17 cellular contexts compared by ENCODE assay signal in genomic region chr14:58535084-58535483, GRCh38.
DNase-seq lines count a peak whose midpoint lies in the region; ATAC-seq and TF ChIP-seq lines count a peak whose summit lies in the region.
"Had no signal": no experiment of that assay in that cellular context is flagged by ENCODE, and none has a peak within 500 bp of the region (broad histone marks: within the 10 kb centered on the region; RNA-seq: fewer than 3 reads in every experiment).

No MANE protein-coding gene starts in this region.

- intact Hi-C loops in adrenal gland (cut with DNase I) (no loop called here), thyroid gland (cut with DNase I) (no loop called here), ovary (cut with DNase I) (no loop called here)

- no peaks in the 10 kb centered on the region for H3K9me3 Mint-ChIP-seq in activated T-cell treated with anti-CD3 and anti-CD28 coated beads, Interleukin-2, amount 50 U/mL, for 72 hours
- H3K9me3 Mint-ChIP-seq: activated T-cell treated with anti-CD3 and anti-CD28 coated beads, Interleukin-2, amount 50 U/mL, for 4 hours had no signal

- TF ChIP-seq EP300 in ovary (IDR thresholded peaks at IDR 0.05): no peak

- TF ChIP-seq POLR2A in adrenal gland (IDR thresholded peaks at IDR 0.05): no peak
- TF ChIP-seq POLR2A in thyroid gland (IDR thresholded peaks at IDR 0.05): no peak
- TF ChIP-seq POLR2A in ovary (IDR thresholded peaks at IDR 0.05): no peak

- peak overlapping the region in 3 of 5 donors; percentile 4 to 82 (median 43) for H3K27ac ChIP-seq in adrenal gland
- peak overlapping the region; percentile 8 to 56 for H3K27ac ChIP-seq in right atrium auricular region
- peak overlapping the region in 2 of 3 donors; percentile 12 to 24 for H3K27ac ChIP-seq in thyroid gland
- H3K27ac ChIP-seq in ovary: peak overlapping the region in 1 of 2 donors; percentile 31
- H3K27ac ChIP-seq: tibial nerve had no signal

- H3K4me3 Mint-ChIP-seq in activated T-cell treated with anti-CD3 and anti-CD28 coated beads, Interleukin-2, amount 50 U/mL, for 72 hours: no peak overlapping the region
- H3K4me3 Mint-ChIP-seq: activated CD4-positive, alpha-beta T cell treated with anti-CD3 and anti-CD28 coated beads for 36 hours; activated T-cell treated with anti-CD3 and anti-CD28 coated beads, Interleukin-2, amount 50 U/mL, for 4 hours; brain; T-cell had no signal

- 48 to 57% (median 52%) methylated on average over 1 of the region's 1 CpG for WGBS in adrenal gland, 4 donors
- WGBS in thyroid gland, 2 donors: 69% methylated on average over 1 of the region's 1 CpG
- 4 to 29% (median 4%) methylated on average over 1 of the region's 1 CpG for WGBS in ovary, 3 donors

- no peak for DNase-seq in activated T-cell treated with anti-CD3 and anti-CD28 coated beads, Interleukin-2, amount 50 U/mL, for 72 hours
- no peak for DNase-seq in activated T-cell treated with anti-CD3 and anti-CD28 coated beads, Interleukin-2, amount 50 U/mL, for 48 hours
- no peak for DNase-seq in adrenal gland
- no peak for DNase-seq in right atrium auricular region (ENCODE audit: low spot score)
- no peak for DNase-seq in thyroid gland
- no peak for DNase-seq in ovary
- DNase-seq: activated CD4-positive, alpha-beta T cell treated with anti-CD3 and anti-CD28 coated beads for 36 hours; activated T-cell treated with anti-CD3 and anti-CD28 coated beads, Interleukin-2, amount 50 U/mL, for 4 hours; head of caudate nucleus; MG63; NCI-H2171 treated with DMSO at 0.1 percent for 48 hours; T-cell had no signal

- H3K4me1 ChIP-seq in adrenal gland (replicated peaks in 1 of 2): peaks cover 9 to 33% of the 10 kb centered on the region in 2 donors
- peaks cover 0 to 26% of the 10 kb centered on the region in 2 donors for H3K4me1 ChIP-seq in right atrium auricular region
- H3K4me1 ChIP-seq in thyroid gland: peaks cover 8% of the 10 kb centered on the region in 2 donors
- peaks cover 4% of the 10 kb centered on the region for H3K4me1 ChIP-seq in ovary (ENCODE audit: insufficient read depth)

- peak overlapping the region; percentile 5 for H3K27ac Mint-ChIP-seq in activated T-cell treated with anti-CD3 and anti-CD28 coated beads, Interleukin-2, amount 50 U/mL, for 72 hours
- H3K27ac Mint-ChIP-seq: activated CD4-positive, alpha-beta T cell treated with anti-CD3 and anti-CD28 coated beads for 36 hours had no signal

- ATAC-seq in activated T-cell treated with anti-CD3 and anti-CD28 coated beads, Interleukin-2, amount 50 U/mL, for 72 hours (replicated peaks in 1 of 2): no peak
- no peak for ATAC-seq in GM19324 (IDR thresholded peaks at IDR 0.05; ENCODE audit: low FRiP score, unreplicated experiment)
- no peak for ATAC-seq in HG03439 (IDR thresholded peaks at IDR 0.05; ENCODE audit: unreplicated experiment)
- ATAC-seq: activated CD4-positive, alpha-beta T cell treated with anti-CD3 and anti-CD28 coated beads for 36 hours; activated T-cell treated with anti-CD3 and anti-CD28 coated beads, Interleukin-2, amount 50 U/mL, for 4 hours; HCT116; T-cell had no signal

- H3K27me3 Mint-ChIP-seq in activated T-cell treated with anti-CD3 and anti-CD28 coated beads, Interleukin-2, amount 50 U/mL, for 72 hours (ENCODE audit: low read depth): no peaks in the 10 kb centered on the region
- H3K27me3 Mint-ChIP-seq: activated CD4-positive, alpha-beta T cell treated with anti-CD3 and anti-CD28 coated beads for 36 hours; brain; T-cell had no signal

- peaks cover 5% of the 10 kb centered on the region for H3K4me1 Mint-ChIP-seq in activated T-cell treated with anti-CD3 and anti-CD28 coated beads, Interleukin-2, amount 50 U/mL, for 72 hours (ENCODE audit: low read depth)
- H3K4me1 Mint-ChIP-seq: activated CD4-positive, alpha-beta T cell treated with anti-CD3 and anti-CD28 coated beads for 36 hours had no signal

- H3K9me3 ChIP-seq in adrenal gland (replicated peaks in 1 of 3) (no peaks in the 10 kb centered on the region), right atrium auricular region (no peaks in the 10 kb centered on the region), thyroid gland (no peaks in the 10 kb centered on the region), ovary (no peaks in the 10 kb centered on the region)
- H3K9me3 ChIP-seq: MG63 had no signal

- no peak for TF ChIP-seq CTCF in adrenal gland (IDR thresholded peaks at IDR 0.05)
- no peak for TF ChIP-seq CTCF in right atrium auricular region (IDR thresholded peaks at IDR 0.05)
- no peak for TF ChIP-seq CTCF in thyroid gland (IDR thresholded peaks at IDR 0.05)
- no peak for TF ChIP-seq CTCF in ovary (IDR thresholded peaks at IDR 0.05)

- H3K4me3 ChIP-seq in adrenal gland: no peak overlapping the region
- no peak overlapping the region for H3K4me3 ChIP-seq in right atrium auricular region
- H3K4me3 ChIP-seq in thyroid gland (replicated peaks in 1 of 3): no peak overlapping the region
- H3K4me3 ChIP-seq in ovary: no peak overlapping the region
- H3K4me3 ChIP-seq: MG63, tibial nerve had no signal

- peaks cover 0 to 4% of the 10 kb centered on the region in 2 donors for H3K36me3 Mint-ChIP-seq in activated T-cell treated with anti-CD3 and anti-CD28 coated beads, Interleukin-2, amount 50 U/mL, for 72 hours (ENCODE audit: insufficient read depth in 2 of 2)

- no peaks in the 10 kb centered on the region for H3K27me3 ChIP-seq in adrenal gland
- H3K27me3 ChIP-seq in right atrium auricular region: no peaks in the 10 kb centered on the region
- no peaks in the 10 kb centered on the region for H3K27me3 ChIP-seq in thyroid gland
- no peaks in the 10 kb centered on the region for H3K27me3 ChIP-seq in ovary
- H3K27me3 ChIP-seq: MG63, tibial nerve had no signal

- H3K36me3 ChIP-seq in adrenal gland (replicated peaks in 1 of 2) (no peaks in the 10 kb centered on the region), right atrium auricular region (no peaks in the 10 kb centered on the region), thyroid gland (no peaks in the 10 kb centered on the region), ovary (no peaks in the 10 kb centered on the region)
- H3K36me3 ChIP-seq: MG63, tibial nerve had no signal
